Comparison of ENCODE assay signal across 9 cellular contexts in genomic region chr11:819943-820649, GRCh38. TPM values are rescaled to one million over a fixed set of nuclear protein-coding genes. Genes with fewer than 3 reads are reported as not detected.
A peak's percentile ranks its signal among the peaks of the same experiment; 100 is the strongest.
DNase-seq lines count a peak whose midpoint lies in the region; ATAC-seq, FAIRE-seq and TF ChIP-seq lines count a peak whose summit lies in the region.
"Had no signal": no experiment of that assay in that cellular context is flagged by ENCODE, and none has a peak within 500 bp of the region (broad histone marks: within the 10 kb centered on the region; RNA-seq: fewer than 3 reads in every experiment).

No MANE protein-coding gene starts in this region.

- no peaks in the 10 kb centered on the region for H3K9me3 Mint-ChIP-seq in WTC11

- H3K27me3 ChIP-seq in bronchial epithelial cell (ENCODE audit: control insufficient read depth, insufficient read depth, low read length) = no peaks in the 10 kb centered on the region

- ATAC-seq in HG02973 (IDR thresholded peaks at IDR 0.05; ENCODE audit: unreplicated experiment) (peak; percentile 47), WTC11 (peak; percentile 21)

- H3K4me3 ChIP-seq in bronchial epithelial cell (ENCODE audit: low read depth, low read length) = peak overlapping the region; percentile 73

- no peak overlapping the region for H3K27ac Mint-ChIP-seq in WTC11

- no peaks in the 10 kb centered on the region for H3K36me3 Mint-ChIP-seq in WTC11

- peak overlapping the region; percentile 72 for H3K4me3 Mint-ChIP-seq in WTC11

- TF ChIP-seq CTCF in WTC11 (IDR thresholded peaks at IDR 0.05) = no peak
- no peak for TF ChIP-seq CTCF in bronchial epithelial cell (IDR thresholded peaks at IDR 0.05; ENCODE audit: insufficient read depth, low read length, severe bottlenecking)

- H3K4me1 Mint-ChIP-seq in WTC11 = peaks cover 7% of the 10 kb centered on the region

- DNase-seq in DMS 273 (lab: John Stamatoyannopoulos, UW; ENCODE audit: unreplicated experiment) (peak; percentile 89), DMS 273 treated with DMSO at 0.1 percent for 48 hours (lab: John Stamatoyannopoulos, UW) (no peak), NCI-H2196 (lab: John Stamatoyannopoulos, UW; ENCODE audit: unreplicated experiment) (peak; percentile 95), WTC11 (ENCODE audit: low spot score) (peak; percentile 81), bronchial epithelial cell (ENCODE audit: low read depth) (peak; percentile 66), islet precursor cell (peak; percentile 87)
- DNase-seq in stimulated activated CD4-positive, alpha-beta T cell treated with anti-CD3 and anti-CD28 coated beads, Interleukin-12 subunit alpha, Interleukin-12 subunit beta, amount 100 ng/mL, for 48 hours (ENCODE audit: low read depth in 2 of 3, low spot score in 1 of 3) = peak; percentile 85 to 88 (median 88)

- no peaks in the 10 kb centered on the region for H3K27me3 Mint-ChIP-seq in WTC11 (ENCODE audit: low read depth)

- H3K36me3 ChIP-seq in bronchial epithelial cell (ENCODE audit: control insufficient read depth, insufficient read depth, low read length) = peaks cover 17% of the 10 kb centered on the region

- CTCF ChIA-PET in WTC11 (lab: Charles Lee) = interaction anchor here (0.6 to 2.7 kb wide), 12 partner anchors 9 to 105 kb away, joined by 3 to 26 read pairs (median 4); partner anchors contain the start of genes AP2A2 and CRACR2B

- no peak for FAIRE-seq in bronchial epithelial cell (lab: Jason Lieb, UNC)
- FAIRE-seq: A204.1 had no signal

- POLR2A ChIA-PET in WTC11 (lab: Charles Lee) = interaction anchor here (1.1 to 3.4 kb wide), 5 partner anchors 9 to 30 kb away, joined by 3 to 38 read pairs (median 6); partner anchors contain the start of genes CEND1, CRACR2B and RPLP2

TF ChIP-seq in WTC11, 78 proteins besides CTCF, POLR2A, EP300 and RAD21:
- TF ChIP-seq, protein P1, sequence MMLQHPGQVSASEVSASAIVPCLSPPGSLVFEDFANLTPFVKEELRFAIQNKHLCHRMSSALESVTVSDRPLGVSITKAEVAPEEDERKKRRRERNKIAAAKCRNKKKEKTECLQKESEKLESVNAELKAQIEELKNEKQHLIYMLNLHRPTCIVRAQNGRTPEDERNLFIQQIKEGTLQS (CRISPR knock-in tag; conservative IDR thresholded peaks at IDR 0.05) = no peak
- no peak for TF ChIP-seq SP1 (CRISPR knock-in tag; conservative IDR thresholded peaks at IDR 0.05)
- no peak for TF ChIP-seq JAZF1 (CRISPR knock-in tag; IDR thresholded peaks at IDR 0.05)
- no peak for TF ChIP-seq JUN (CRISPR knock-in tag; IDR thresholded peaks at IDR 0.05)
- no peak for TF ChIP-seq ATF2 (CRISPR knock-in tag; IDR thresholded peaks at IDR 0.05; ENCODE audit: borderline replicate concordance, low read depth)
- no peak for TF ChIP-seq KAT7 (CRISPR knock-in tag; IDR thresholded peaks at IDR 0.05; ENCODE audit: borderline replicate concordance)

RNA-seq across cellular contexts. Expression of gene PNPLA2, which starts 1.4 kb away (rescaled TPM):
- total RNA-seq in WTC11 (2021) = 66.5 to 83.4 TPM (median 81.9 TPM) in 3 replicates
- total RNA-seq in bronchial epithelial cell = 9.0 and 15.6 TPM in 2 replicates

RNA-seq across cellular contexts. Expression of gene CRACR2B, which starts 7.6 kb away (rescaled TPM):
- total RNA-seq in WTC11 (2021) (46.5 to 58.6 TPM (median 55.9 TPM) in 3 replicates), bronchial epithelial cell (0.51 and 0.53 TPM in 2 replicates)

RNA-seq across cellular contexts. Expression of gene RPLP2, which starts 10.3 kb away (rescaled TPM):
- 2,582 to 2,814 TPM (median 2,761 TPM) in 3 replicates for total RNA-seq in WTC11 (2021)
- 211 and 353 TPM in 2 replicates for total RNA-seq in bronchial epithelial cell

RNA-seq across cellular contexts. Expression of gene CD151, which starts 12.7 kb away (rescaled TPM):
- total RNA-seq in WTC11 (2021) (115 to 127 TPM (median 116 TPM) in 3 replicates), bronchial epithelial cell (321 and 324 TPM in 2 replicates)

RNA-seq across cellular contexts. Expression of gene PIDD1, which starts 15.1 kb away (rescaled TPM):
- 54.9 to 59.4 TPM (median 56.8 TPM) in 3 replicates for total RNA-seq in WTC11 (2021)
- total RNA-seq in bronchial epithelial cell = 4.4 and 5.0 TPM in 2 replicates

Comparison
In these comparisons a context has a peak if more than half of its experiments do, and no peak if none do; other contexts are left out.
1. RNA of gene CRACR2B, which starts 7.6 kb away (total RNA-seq): 46.5 to 58.6 TPM in WTC11; 0.51 to 0.53 TPM in bronchial epithelial cell; every median in the first group is over 10 times any median in the second.